In genomic region chr16:77868052-77868451, GRCh38 we compare ENCODE assay signal across 15 cellular contexts.
DNase-seq lines count a peak whose midpoint lies in the region; ATAC-seq lines count a peak whose summit lies in the region.
"Had no signal": no experiment of that assay in that cellular context is flagged by ENCODE, and none has a peak within 500 bp of the region (broad histone marks: within the 10 kb centered on the region; RNA-seq: fewer than 3 reads in every experiment).

No MANE protein-coding gene starts in this region.

- no peaks in the 10 kb centered on the region for H3K27me3 Mint-ChIP-seq in activated naive CD8-positive, alpha-beta T cell treated with anti-CD3 and anti-CD28 coated beads for 36 hours

- H3K4me2 ChIP-seq in BLaER1, result peak overlapping the region; percentile 57
- H3K4me2 ChIP-seq: GM23338 had no signal

- H4K20me1 ChIP-seq in BLaER1, result no peaks in the 10 kb centered on the region

- H3K36me3 ChIP-seq in BLaER1, result no peaks in the 10 kb centered on the region
- H3K36me3 ChIP-seq: adrenal gland, spleen had no signal

- DNase-seq in NCI-H2171 (lab: John Stamatoyannopoulos, UW) (no peak), DMS153 treated with DMSO at 0.1 percent for 48 hours (lab: John Stamatoyannopoulos, UW; ENCODE audit: unreplicated experiment) (no peak), NCI-H748 (lab: John Stamatoyannopoulos, UW; ENCODE audit: unreplicated experiment) (no peak)
- DNase-seq in activated naive CD8-positive, alpha-beta T cell treated with anti-CD3 and anti-CD28 coated beads for 36 hours, result no peak
- DNase-seq: adrenal gland, COR-L47, mesenchymal stem cell, spleen, tibial artery had no signal

- H3K4me3 ChIP-seq in BLaER1, result no peak overlapping the region
- H3K4me3 ChIP-seq: adrenal gland, GM23338, spleen, tibial artery had no signal

- H3K9me3 Mint-ChIP-seq in activated naive CD8-positive, alpha-beta T cell treated with anti-CD3 and anti-CD28 coated beads for 36 hours, result no peaks in the 10 kb centered on the region
- H3K9me3 Mint-ChIP-seq: GM23338, WTC11 had no signal

- no peak overlapping the region for H3K27ac Mint-ChIP-seq in activated naive CD8-positive, alpha-beta T cell treated with anti-CD3 and anti-CD28 coated beads for 36 hours
- H3K27ac Mint-ChIP-seq: GM23338, WTC11 had no signal

- ATAC-seq in GM19395 (IDR thresholded peaks at IDR 0.05; ENCODE audit: unreplicated experiment) (peak; percentile 59), HG02642 (IDR thresholded peaks at IDR 0.05; ENCODE audit: poor library complexity, unreplicated experiment) (peak; percentile 29), HG03280 (IDR thresholded peaks at IDR 0.05; ENCODE audit: unreplicated experiment) (peak; percentile 14)
- ATAC-seq: GM23338, WTC11 had no signal

- H3K9me3 ChIP-seq in BLaER1, result no peaks in the 10 kb centered on the region
- H3K9me3 ChIP-seq: adrenal gland, spleen, tibial artery had no signal

- no peak overlapping the region for H3K27ac ChIP-seq in BLaER1
- H3K27ac ChIP-seq: adrenal gland, spleen, tibial artery had no signal

- H3K9ac ChIP-seq in BLaER1, result no peak overlapping the region

- no peaks in the 10 kb centered on the region for H3K36me3 Mint-ChIP-seq in activated naive CD8-positive, alpha-beta T cell treated with anti-CD3 and anti-CD28 coated beads for 36 hours

- H3K4me1 Mint-ChIP-seq in activated naive CD8-positive, alpha-beta T cell treated with anti-CD3 and anti-CD28 coated beads for 36 hours, result peaks cover 8% of the 10 kb centered on the region

- H3K27me3 ChIP-seq in BLaER1, result no peaks in the 10 kb centered on the region
- H3K27me3 ChIP-seq: adrenal gland, tibial artery had no signal

- peaks cover 19% of the 10 kb centered on the region for H3K4me1 ChIP-seq in BLaER1
- H3K4me1 ChIP-seq: spleen had no signal

- no peak overlapping the region for H3K4me3 Mint-ChIP-seq in activated naive CD8-positive, alpha-beta T cell treated with anti-CD3 and anti-CD28 coated beads for 36 hours
- H3K4me3 Mint-ChIP-seq: GM23338, WTC11 had no signal
